Comparison of ENCODE assay signal across 37 cellular contexts in the genomic region with DNA sequence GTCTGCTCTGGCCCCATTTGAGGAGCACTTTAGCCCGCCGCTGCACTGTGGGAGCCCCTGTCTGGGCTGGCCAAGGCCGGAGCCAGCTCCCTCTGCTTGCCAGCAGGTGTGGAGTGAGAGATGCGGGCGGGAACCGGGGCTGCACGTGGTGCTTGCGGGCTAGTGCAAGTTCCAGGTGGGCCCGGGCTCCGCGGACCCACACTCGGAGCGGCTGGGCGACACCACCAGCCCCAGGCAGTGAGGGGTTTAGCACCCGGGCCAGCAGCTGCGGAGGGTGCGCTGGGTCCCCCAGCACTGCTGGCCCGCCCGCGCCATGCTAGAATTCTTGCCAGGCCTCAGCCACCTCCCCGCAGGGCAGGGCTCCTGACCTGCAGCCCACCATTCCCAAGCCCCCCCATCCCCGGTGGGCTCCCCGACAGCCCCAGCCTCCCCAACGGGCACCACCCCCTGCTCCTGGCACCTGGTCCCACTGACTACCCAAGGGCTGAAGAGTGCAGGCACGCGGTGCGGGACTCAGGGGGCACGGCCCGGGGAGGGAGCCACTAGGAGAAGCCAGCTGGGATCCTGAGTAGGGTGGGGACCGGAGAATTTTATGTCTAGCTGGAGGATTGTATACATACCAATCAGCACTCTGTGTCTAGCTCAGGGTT. TPM values are rescaled to one million over a fixed set of nuclear protein-coding genes. Genes with fewer than 3 reads are reported as not detected.
DNase-seq lines count a peak whose midpoint lies in the region; ATAC-seq, FAIRE-seq and TF ChIP-seq lines count a peak whose summit lies in the region.
"Had no signal": no experiment of that assay in that cellular context is flagged by ENCODE, and none has a peak within 500 bp of the region (broad histone marks: within the 10 kb centered on the region; RNA-seq: fewer than 3 reads in every experiment).

No MANE protein-coding gene starts in this region.

- ATAC-seq in left ventricle myocardium superior = no peak
- no peak for ATAC-seq in left cardiac atrium
- ATAC-seq in right cardiac atrium = peak in 1 of 2 donors; percentile 16
- ATAC-seq in stimulated activated naive CD8-positive, alpha-beta T cell treated with anti-CD3 and anti-CD28 coated beads, Interleukin-15, amount 100 ng/mL, for 72 hours = peak; percentile 52
- no peak for ATAC-seq in stimulated activated naive CD8-positive, alpha-beta T cell treated with anti-CD3 and anti-CD28 coated beads, Interleukin-15, Interleukin-2, amounts not matched to agents 100 U/mL and 50 U/mL, for 24 hours
- ATAC-seq in HG02763 (IDR thresholded peaks at IDR 0.05; ENCODE audit: unreplicated experiment) = no peak
- ATAC-seq: A549; CD8-positive, alpha-beta T cell had no signal

- intact Hi-C loops in left ventricle myocardium superior (cut with micrococcal nuclease) = no loop called here
- intact Hi-C loops in left cardiac atrium (cut with DNase I) = no loop called here
- intact Hi-C loops in right cardiac atrium (cut with DNase I) = no loop called here
- intact Hi-C loops in cardiac septum (cut with DNase I) = no loop called here
- intact Hi-C loops in kidney (cut with DNase I) = no loop called here

- no peaks in the 10 kb centered on the region for H3K9me3 Mint-ChIP-seq in stimulated activated naive CD8-positive, alpha-beta T cell treated with anti-CD3 and anti-CD28 coated beads, Interleukin-15, amount 100 ng/mL, for 72 hours
- H3K9me3 Mint-ChIP-seq: CD8-positive, alpha-beta memory T cell had no signal

- no peak overlapping the region for H3K9ac ChIP-seq in kidney (ENCODE audit: low read length in 2 of 2)
- H3K9ac ChIP-seq: BLaER1; BLaER1 treated with 17β-estradiol and CSF1 and Interleukin-3, amounts not matched to agents 10 nM and 100 nM had no signal

- peak; percentile 28 for DNase-seq in left ventricle myocardium superior
- no peak for DNase-seq in left cardiac atrium
- peak in 2 of 3 donors; percentile 33 to 48 for DNase-seq in right cardiac atrium
- DNase-seq in cardiac septum (ENCODE audit: low spot score) = no peak
- DNase-seq in stimulated activated naive CD8-positive, alpha-beta T cell treated with anti-CD3 and anti-CD28 coated beads, Interleukin-15, amount 100 ng/mL, for 72 hours = no peak
- DNase-seq in stimulated activated naive CD8-positive, alpha-beta T cell treated with anti-CD3 and anti-CD28 coated beads, Interleukin-15, Interleukin-2, amounts not matched to agents 100 U/mL and 50 U/mL, for 24 hours = no peak
- DNase-seq in kidney = peak; percentile 75
- DNase-seq: 8988T; ACHN; AML-193; BE2C; C1 segment of cervical spinal cord; Caco-2; Calu3; CD4-positive, alpha-beta memory T cell; CD4-positive, alpha-beta T cell; CD4-positive, CD25-positive, alpha-beta regulatory T cell; CD8-positive, alpha-beta memory T cell; CD8-positive, alpha-beta T cell; COR-L47; DMS 273 treated with DMSO at 0.1 percent for 48 hours; DMS153; DMS53; DMS79; DMS79 treated with DMSO at 0.1 percent for 48 hours; DND-41; EL had no signal

- 96% methylated on average over 30 of the region's 30 CpGs for WGBS in right cardiac atrium

- no peaks in the 10 kb centered on the region for H3K4me1 ChIP-seq in right cardiac atrium (ENCODE audit: control insufficient read depth, insufficient read depth, low read length)
- H3K4me1 ChIP-seq in kidney (ENCODE audit: control insufficient read depth in 1 of 2, insufficient read depth in 1 of 2, low read depth in 1 of 2, low read length in 2 of 2) = no peaks in the 10 kb centered on the region
- H3K4me1 ChIP-seq: A549, BE2C, Caco-2 had no signal

- no peak for FAIRE-seq in kidney (lab: Jason Lieb, UNC)
- FAIRE-seq: A204.1, A549, D721Med had no signal

- no peaks in the 10 kb centered on the region for H3K36me3 ChIP-seq in kidney (ENCODE audit: control insufficient read depth in 1 of 2, insufficient read depth in 2 of 2, low read length in 2 of 2)
- H3K36me3 ChIP-seq: BE2C had no signal

- no peak for TF ChIP-seq CTCF in kidney (IDR thresholded peaks at IDR 0.05; ENCODE audit: borderline replicate concordance, extremely low read depth, insufficient read depth)

- no peak overlapping the region for H3K27ac Mint-ChIP-seq in stimulated activated naive CD8-positive, alpha-beta T cell treated with anti-CD3 and anti-CD28 coated beads, Interleukin-15, amount 100 ng/mL, for 72 hours
- H3K27ac Mint-ChIP-seq: B cell; CD4-positive, alpha-beta memory T cell; CD4-positive, alpha-beta T cell; CD4-positive, CD25-positive, alpha-beta regulatory T cell; CD8-positive, alpha-beta memory T cell; CD8-positive, alpha-beta T cell had no signal

- no peak overlapping the region for H3K4me3 Mint-ChIP-seq in stimulated activated naive CD8-positive, alpha-beta T cell treated with anti-CD3 and anti-CD28 coated beads, Interleukin-15, amount 100 ng/mL, for 72 hours
- H3K4me3 Mint-ChIP-seq: B cell; CD14-positive monocyte; CD4-positive, alpha-beta memory T cell; CD4-positive, alpha-beta T cell; CD4-positive, CD25-positive, alpha-beta regulatory T cell; CD8-positive, alpha-beta memory T cell; CD8-positive, alpha-beta T cell had no signal

- H3K27ac ChIP-seq in right cardiac atrium (ENCODE audit: low read length) = no peak overlapping the region
- no peak overlapping the region for H3K27ac ChIP-seq in kidney (ENCODE audit: low read depth in 2 of 2, low read length in 2 of 2)
- H3K27ac ChIP-seq: 22Rv1; A549; BLaER1; BLaER1 treated with 17β-estradiol and CSF1 and Interleukin-3, amounts not matched to agents 10 nM and 100 nM; C4-2B had no signal

- no peaks in the 10 kb centered on the region for H3K27me3 ChIP-seq in right cardiac atrium (ENCODE audit: control insufficient read depth, insufficient read depth)
- H3K27me3 ChIP-seq: BE2C; BLaER1; BLaER1 treated with 17β-estradiol and CSF1 and Interleukin-3, amounts not matched to agents 10 nM and 100 nM had no signal

- H3K9me3 ChIP-seq in right cardiac atrium (ENCODE audit: control insufficient read depth, low read length) (no peaks in the 10 kb centered on the region), kidney (ENCODE audit: control insufficient read depth in 1 of 2, low read length in 2 of 2) (no peaks in the 10 kb centered on the region)
- H3K9me3 ChIP-seq: A549, BE2C, Caco-2 had no signal

- H3K4me3 ChIP-seq in right cardiac atrium (ENCODE audit: low read length) (no peak overlapping the region), kidney (ENCODE audit: low read length in 2 of 2) (no peak overlapping the region)
- H3K4me3 ChIP-seq: A549; BLaER1; BLaER1 treated with 17β-estradiol and CSF1 and Interleukin-3, amounts not matched to agents 10 nM and 100 nM had no signal

- no peaks in the 10 kb centered on the region for H3K4me1 Mint-ChIP-seq in stimulated activated naive CD8-positive, alpha-beta T cell treated with anti-CD3 and anti-CD28 coated beads, Interleukin-15, amount 100 ng/mL, for 72 hours
- H3K4me1 Mint-ChIP-seq: CD4-positive, alpha-beta memory T cell; CD4-positive, CD25-positive, alpha-beta regulatory T cell; CD8-positive, alpha-beta memory T cell had no signal

- H3K27me3 Mint-ChIP-seq in stimulated activated naive CD8-positive, alpha-beta T cell treated with anti-CD3 and anti-CD28 coated beads, Interleukin-15, amount 100 ng/mL, for 72 hours = peaks cover 3% of the 10 kb centered on the region
- H3K27me3 Mint-ChIP-seq: B cell; CD4-positive, alpha-beta T cell; CD4-positive, CD25-positive, alpha-beta regulatory T cell had no signal

RNA-seq across cellular contexts. Expression of gene COMMD6, which starts 19.1 kb away (rescaled TPM):
- total RNA-seq in left ventricle myocardium superior (129 TPM), left cardiac atrium (100 to 1,000 TPM; 118 to 133 TPM), right cardiac atrium (100 to 1,000 TPM; 128 to 157 (median 138) TPM), cardiac septum (127 TPM), kidney (148 TPM)
- polyA plus RNA-seq in right cardiac atrium (162 TPM), kidney (ENCODE audit: insufficient read depth, low read depth, low replicate concordance) (438 TPM)

RNA-seq across cellular contexts. Expression of gene UCHL3, which starts 31.0 kb away (rescaled TPM):
- total RNA-seq in left ventricle myocardium superior (23.7 TPM), left cardiac atrium (10 to 100 TPM; 21.5 to 26.1 TPM), right cardiac atrium (10 to 100 TPM; 16.2 to 25.4 (median 16.6) TPM), cardiac septum (22.9 TPM), kidney (26.0 TPM)
- polyA plus RNA-seq in right cardiac atrium (26.8 TPM), kidney (ENCODE audit: insufficient read depth, low read depth, low replicate concordance) (65.0 TPM)

RNA-seq across cellular contexts. Expression of gene TBC1D4, which starts 36.6 kb away (rescaled TPM):
- total RNA-seq in left ventricle myocardium superior (116 TPM), left cardiac atrium (10 to 100 TPM; 47.7 to 54.2 TPM), right cardiac atrium (10 to 100 TPM; 51.2 to 69.4 (median 63.6) TPM), cardiac septum (84.9 TPM), kidney (51.8 TPM)
- polyA plus RNA-seq in right cardiac atrium (28.3 TPM), kidney (ENCODE audit: insufficient read depth, low read depth, low replicate concordance) (14.7 TPM)

Comparison
In these comparisons a context has a peak if more than half of its experiments do, and no peak if none do; other contexts are left out.
1. DNase-seq: peak in left ventricle myocardium superior (single experiment), right cardiac atrium (2 of 3) and kidney (single experiment); none in left cardiac atrium (single experiment), cardiac septum (single experiment), stimulated activated naive CD8-positive, alpha-beta T cell treated with anti-CD3 and anti-CD28 coated beads, Interleukin-15, amount 100 ng/mL, for 72 hours (0 of 2) and stimulated activated naive CD8-positive, alpha-beta T cell treated with anti-CD3 and anti-CD28 coated beads, Interleukin-15, Interleukin-2, amounts not matched to agents 100 U/mL and 50 U/mL, for 24 hours (single experiment).